ENCODE assay signal across 1 cellular context in the genomic region with DNA sequence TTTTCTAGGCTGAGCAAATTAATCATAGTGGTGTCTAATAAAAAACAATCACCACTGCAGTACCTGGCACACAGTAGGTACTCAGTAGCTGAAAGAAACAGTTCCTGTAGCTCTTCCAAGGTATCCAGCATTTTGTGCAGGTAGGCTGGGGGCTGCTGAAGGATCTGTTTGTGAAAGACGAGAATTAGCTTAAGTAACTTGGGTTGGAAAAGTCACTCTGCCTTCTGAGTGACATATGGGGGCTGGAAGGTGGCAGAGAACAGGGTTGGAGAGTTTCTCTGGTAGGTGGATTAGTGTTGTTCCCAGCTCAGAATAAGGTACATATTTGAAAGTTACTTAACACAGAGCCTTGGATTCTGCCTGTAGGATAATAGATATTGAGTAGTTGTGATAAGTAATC.
TF ChIP-seq lines count a peak whose summit lies in the region.

No MANE protein-coding gene starts in this region.

TF ChIP-seq in IMR-90, 13 proteins besides CTCF, POLR2A, EP300 and RAD21 (continued from another document):
- TF ChIP-seq, protein P1, sequence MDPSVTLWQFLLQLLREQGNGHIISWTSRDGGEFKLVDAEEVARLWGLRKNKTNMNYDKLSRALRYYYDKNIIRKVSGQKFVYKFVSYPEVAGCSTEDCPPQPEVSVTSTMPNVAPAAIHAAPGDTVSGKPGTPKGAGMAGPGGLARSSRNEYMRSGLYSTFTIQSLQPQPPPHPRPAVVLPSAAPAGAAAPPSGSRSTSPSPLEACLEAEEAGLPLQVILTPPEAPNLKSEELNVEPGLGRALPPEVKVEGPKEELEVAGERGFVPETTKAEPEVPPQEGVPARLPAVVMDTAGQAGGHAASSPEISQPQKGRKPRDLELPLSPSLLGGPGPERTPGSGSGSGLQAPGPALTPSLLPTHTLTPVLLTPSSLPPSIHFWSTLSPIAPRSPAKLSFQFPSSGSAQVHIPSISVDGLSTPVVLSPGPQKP (IDR thresholded peaks at IDR 0.05; ENCODE audit: borderline replicate concordance, low read depth, low read length): no peak
- TF ChIP-seq NFE2L2 (IDR thresholded peaks at IDR 0.05; ENCODE audit: low read depth, low read length): no peak
